Comparison of ENCODE assay signal across 1 cellular context in genomic region chr18:50282521-50283335, GRCh38.
TF ChIP-seq lines count a peak whose summit lies in the region.

No MANE protein-coding gene starts in this region.

TF ChIP-seq in HCT116, 20 proteins besides CTCF, POLR2A, EP300 and RAD21 (continued from another document):
- no peak for TF ChIP-seq ELF1 (IDR thresholded peaks at IDR 0.05; ENCODE audit: borderline replicate concordance, low read depth)
- no peak for TF ChIP-seq POLR2AphosphoS5 (IDR thresholded peaks at IDR 0.05; ENCODE audit: low read depth, low read length)
- TF ChIP-seq ZNF274 (IDR thresholded peaks at IDR 0.05; ENCODE audit: low read depth, low read length), result no peak
- no peak for TF ChIP-seq SP1 (IDR thresholded peaks at IDR 0.05; ENCODE audit: low read depth)
- TF ChIP-seq CEBPB (IDR thresholded peaks at IDR 0.05; ENCODE audit: low read depth), result no peak
- TF ChIP-seq SIN3A (IDR thresholded peaks at IDR 0.05; ENCODE audit: low read depth), result no peak
- no peak for TF ChIP-seq ZFX (IDR thresholded peaks at IDR 0.05)
- TF ChIP-seq ZBTB33 (IDR thresholded peaks at IDR 0.05; ENCODE audit: extremely low read depth, insufficient replicate concordance, low read length), result no peak
- no peak for TF ChIP-seq JUND (IDR thresholded peaks at IDR 0.05)
- no peak for TF ChIP-seq EZH2 (IDR thresholded peaks at IDR 0.05)
